ENCODE assay signal across 9 cellular contexts in the genomic region with DNA sequence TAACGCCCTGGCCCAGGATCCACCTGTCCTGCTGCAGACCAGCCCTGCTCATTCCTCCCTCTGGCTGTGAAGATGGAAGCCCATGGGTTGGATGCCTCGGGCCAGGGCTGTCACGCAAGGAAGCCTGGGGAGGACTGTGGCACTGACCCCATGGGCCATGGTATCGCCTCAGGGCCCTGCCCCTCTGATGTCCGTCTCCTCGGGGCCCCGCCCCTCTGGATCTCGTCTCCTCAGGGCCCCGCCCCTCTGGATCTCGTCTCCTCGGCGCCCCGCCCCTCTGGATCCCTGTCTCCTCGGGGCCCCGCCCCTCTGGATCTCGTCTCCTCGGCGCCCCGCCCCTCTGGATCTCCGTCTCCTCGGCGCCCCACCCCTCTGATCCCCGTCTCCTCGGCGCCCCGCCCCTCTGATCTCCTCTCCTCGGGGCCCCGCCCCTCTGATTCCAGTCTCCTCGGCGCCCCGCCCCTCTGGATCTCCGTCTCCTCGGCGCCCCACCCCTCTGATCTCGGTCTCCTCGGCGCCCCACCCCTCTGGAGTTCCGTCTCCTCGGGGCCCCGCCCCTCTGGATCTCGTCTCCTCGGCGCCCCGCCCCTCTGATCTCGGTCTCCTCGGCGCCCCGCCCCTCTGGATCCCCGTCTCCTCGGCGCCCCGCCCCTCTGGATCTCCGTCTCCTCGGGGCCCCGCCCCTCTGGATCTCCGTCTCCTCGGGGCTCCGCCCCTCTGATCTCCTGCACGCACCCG. TPM values are rescaled to one million over a fixed set of nuclear protein-coding genes. Genes with fewer than 3 reads are reported as not detected.
DNase-seq lines count a peak whose midpoint lies in the region; ATAC-seq and TF ChIP-seq lines count a peak whose summit lies in the region.
"Had no signal": no experiment of that assay in that cellular context is flagged by ENCODE, and none has a peak within 500 bp of the region (broad histone marks: within the 10 kb centered on the region; RNA-seq: fewer than 3 reads in every experiment).

No MANE protein-coding gene starts in this region.

- H3K4me1 ChIP-seq in breast epithelium: peaks cover 16 to 21% of the 10 kb centered on the region in 2 donors
- no peaks in the 10 kb centered on the region for H3K4me1 ChIP-seq in foreskin keratinocyte

- H3K27ac ChIP-seq in breast epithelium: peak overlapping the region; percentile 18 to 61
- no peak overlapping the region for H3K27ac ChIP-seq in foreskin keratinocyte

- no peak for TF ChIP-seq POLR2A in breast epithelium (IDR thresholded peaks at IDR 0.05)

- DNase-seq in NCI-H187 (lab: John Stamatoyannopoulos, UW) (peak; percentile 40 to 90), NCI-H187 treated with DMSO at 0.1 percent for 48 hours (lab: John Stamatoyannopoulos, UW) (no peak), NCI-H1930 (lab: John Stamatoyannopoulos, UW) (peak; percentile 42 to 58), breast epithelium (ENCODE audit: low spot score in 2 of 2) (peak; percentile 65 to 83), foreskin keratinocyte (no peak), NCI-H748 treated with DMSO at 0.1 percent for 48 hours (lab: John Stamatoyannopoulos, UW) (no peak), OCI-M2 (lab: John Stamatoyannopoulos, UW; ENCODE audit: unreplicated experiment) (no peak)
- peak; percentile 30 for DNase-seq in stimulated activated CD4-positive, alpha-beta T cell treated with anti-CD3 and anti-CD28 coated beads, Interleukin-12 subunit alpha, Interleukin-12 subunit beta, amount 100 ng/mL, for 4 hours
- DNase-seq: NCI-H2171 treated with DMSO at 0.1 percent for 48 hours had no signal

- intact Hi-C loops in breast epithelium (cut with DNase I; ENCODE audit: low total_unique reads): no loop called here

- peak overlapping the region in 2 of 3 donors; percentile 30 to 47 for H3K4me3 ChIP-seq in breast epithelium

- no peaks in the 10 kb centered on the region for H3K36me3 ChIP-seq in breast epithelium

- TF ChIP-seq CTCF in breast epithelium (IDR thresholded peaks at IDR 0.05) (no peak), foreskin keratinocyte (conservative IDR thresholded peaks at IDR 0.05) (no peak)

- no peaks in the 10 kb centered on the region for H3K9me3 ChIP-seq in breast epithelium

- H3K27me3 ChIP-seq in breast epithelium (no peaks in the 10 kb centered on the region), foreskin keratinocyte (peaks cover 31% of the 10 kb centered on the region)

- no peak for ATAC-seq in foreskin keratinocyte

RNA-seq across cellular contexts. Expression of a gene that starts 24.0 kb away (rescaled TPM):
- total RNA-seq in breast epithelium (100 to 1,000 TPM in 1 of 3 donors, 10 to 100 TPM in 2; 41.6 to 102 (median 54.1) TPM), foreskin keratinocyte (1.4 and 2.0 TPM in 2 replicates)
- polyA plus RNA-seq in foreskin keratinocyte: 2.0 and 3.6 TPM in 2 replicates

Comparison
In these comparisons a context has a peak if more than half of its experiments do, and no peak if none do; other contexts are left out.
1. DNase-seq: peak in NCI-H187 (2 of 2), NCI-H1930 (2 of 2), breast epithelium (2 of 2) and stimulated activated CD4-positive, alpha-beta T cell treated with anti-CD3 and anti-CD28 coated beads, Interleukin-12 subunit alpha, Interleukin-12 subunit beta, amount 100 ng/mL, for 4 hours (single experiment); none in NCI-H187 treated with DMSO at 0.1 percent for 48 hours (single experiment), foreskin keratinocyte (0 of 2), NCI-H748 treated with DMSO at 0.1 percent for 48 hours (single experiment) and OCI-M2 (single experiment).
2. RNA of a gene that starts 24.0 kb away (total RNA-seq): 41.6 to 102 TPM in breast epithelium; 1.4 to 2.0 TPM in foreskin keratinocyte; every median in the first group is over 10 times any median in the second.